ENCODE assay signal across 12 cellular contexts in genomic region chr1:25889470-25889869, GRCh38. TPM values are rescaled to one million over a fixed set of nuclear protein-coding genes. Genes with fewer than 3 reads are reported as not detected.
DNase-seq lines count a peak whose midpoint lies in the region; ATAC-seq and TF ChIP-seq lines count a peak whose summit lies in the region.
"Had no signal": no experiment of that assay in that cellular context is flagged by ENCODE, and none has a peak within 500 bp of the region (broad histone marks: within the 10 kb centered on the region; RNA-seq: fewer than 3 reads in every experiment).

No MANE protein-coding gene starts in this region.

- TF ChIP-seq CTCF in AG04449 (IDR thresholded peaks at IDR 0.05; ENCODE audit: insufficient read depth, low read length, missing control alignments) = peak; percentile 10

- CTCF ChIA-PET in AG04449 (lab: Yijun Ruan, JAX) = interaction anchor here (0.8 to 21.4 kb wide), 4 partner anchors 13 to 147 kb away, joined by 3 to 609 read pairs (median 71); partner anchors contain the start of genes PAFAH2, PAQR7 and STMN1

- no peak overlapping the region for H3K4me3 ChIP-seq in AG04449 (ENCODE audit: low read depth, low read length)

- ATAC-seq in GM21528 (IDR thresholded peaks at IDR 0.05; ENCODE audit: low FRiP score, unreplicated experiment) = no peak

- POLR2A ChIA-PET in AG04449 (lab: Yijun Ruan, JAX) = no interaction called here

- H3K27ac ChIP-seq in angular gyrus (ENCODE audit: low read depth, low read length) = peak overlapping the region; percentile 46
- H3K27ac ChIP-seq: parathyroid adenoma had no signal

- no peak for DNase-seq in AG04449 (ENCODE audit: low read depth, low spot score)
- peak; percentile 19 for DNase-seq in HT-29 (ENCODE audit: low spot score)
- peak; percentile 82 for DNase-seq in left kidney (ENCODE audit: low read depth, low spot score)
- no peak for DNase-seq in NCI-H1436 (lab: John Stamatoyannopoulos, UW)
- DNase-seq in activated CD4-positive, alpha-beta T cell treated with anti-CD3 and anti-CD28 coated beads, Interleukin-2, amount 50 U/mL, for 4 hours = no peak
- DNase-seq in activated CD4-positive, alpha-beta T cell treated with anti-CD3 and anti-CD28 coated beads for 48 hours = no peak
- DNase-seq: GOT3, NCI-H1930, T-cell had no signal

RNA-seq across cellular contexts. Expression of gene PAQR7, which starts 14.0 kb away (rescaled TPM):
- 4.0 and 5.7 TPM in 2 replicates for total RNA-seq in HT-29 (2014; rRNA removed; shearing (Covaris generic))

RNA-seq across cellular contexts. Expression of gene STMN1, which starts 16.7 kb away (rescaled TPM):
- 80.1 and 83.8 TPM in 2 replicates for total RNA-seq in HT-29 (2014; rRNA removed; shearing (Covaris generic))

RNA-seq across cellular contexts. Expression of gene AUNIP, which starts 30.2 kb away (rescaled TPM):
- total RNA-seq in HT-29 (2014; rRNA removed; shearing (Covaris generic)) = 8.3 and 11.4 TPM in 2 replicates

Comparison
In these comparisons a context has a peak if more than half of its experiments do, and no peak if none do; other contexts are left out.
1. DNase-seq: peak in HT-29 (single experiment) and left kidney (single experiment); none in AG04449 (single experiment), NCI-H1436 (single experiment), activated CD4-positive, alpha-beta T cell treated with anti-CD3 and anti-CD28 coated beads, Interleukin-2, amount 50 U/mL, for 4 hours (0 of 2) and activated CD4-positive, alpha-beta T cell treated with anti-CD3 and anti-CD28 coated beads for 48 hours (single experiment).